In genomic region chr2:174611006-174611405, GRCh38 we compare ENCODE assay signal across 14 cellular contexts. TPM values are rescaled to one million over a fixed set of nuclear protein-coding genes. Genes with fewer than 3 reads are reported as not detected.
A peak's percentile ranks its signal among the peaks of the same experiment; 100 is the strongest.
DNase-seq lines count a peak whose midpoint lies in the region; ATAC-seq, FAIRE-seq and TF ChIP-seq lines count a peak whose summit lies in the region.
"Had no signal": no experiment of that assay in that cellular context is flagged by ENCODE, and none has a peak within 500 bp of the region (broad histone marks: within the 10 kb centered on the region; RNA-seq: fewer than 3 reads in every experiment).

No MANE protein-coding gene starts in this region.

- H3K36me3 ChIP-seq in OCI-LY1 (ENCODE audit: insufficient read depth, low read length), result no peaks in the 10 kb centered on the region

- no peak for TF ChIP-seq POLR2A in A549 (IDR thresholded peaks at IDR 0.05; ENCODE audit: low read length)
- TF ChIP-seq POLR2A in GM12891 (IDR thresholded peaks at IDR 0.05; ENCODE audit: low read depth, low read length), result no peak

- no peaks in the 10 kb centered on the region for H4K20me1 ChIP-seq in OCI-LY1 (ENCODE audit: insufficient read depth, low read length)

- no peaks in the 10 kb centered on the region for H3K9me2 ChIP-seq in OCI-LY1 (ENCODE audit: low read depth, low read length)

- FAIRE-seq in A549 (lab: Jason Lieb, UNC) (no peak), GM12891 (lab: Jason Lieb, UNC) (peak; percentile 52)
- FAIRE-seq: endothelial cell of umbilical vein had no signal

- no peak overlapping the region for H3K4me3 Mint-ChIP-seq in endothelial cell (ENCODE audit: unreplicated experiment)
- H3K4me3 Mint-ChIP-seq: type B pancreatic cell had no signal

- CTCF ChIA-PET in A549 (lab: Yijun Ruan, JAX), result interaction anchor here (1.1 to 1.6 kb wide), 2 partner anchors 76 to 87 kb away, joined by 3 to 5 read pairs; no protein-coding TSS in a partner anchor

- peaks cover 11% of the 10 kb centered on the region for H3K36me3 Mint-ChIP-seq in endothelial cell (ENCODE audit: low read depth, unreplicated experiment)
- H3K36me3 Mint-ChIP-seq: type B pancreatic cell had no signal

- no peak overlapping the region for H2AFZ ChIP-seq in OCI-LY1 (ENCODE audit: low read length)

- H3K9me3 ChIP-seq in A549 (no peaks in the 10 kb centered on the region), OCI-LY1 (ENCODE audit: low read length) (no peaks in the 10 kb centered on the region)
- H3K9me3 ChIP-seq: psoas muscle had no signal

- no peaks in the 10 kb centered on the region for H3K27me3 ChIP-seq in OCI-LY1 (ENCODE audit: insufficient read depth, low read length)

- no peaks in the 10 kb centered on the region for H3K9me3 Mint-ChIP-seq in endothelial cell (ENCODE audit: unreplicated experiment)
- H3K9me3 Mint-ChIP-seq: type B pancreatic cell had no signal

- peak overlapping the region; percentile 59 for H3K9ac ChIP-seq in OCI-LY1 (ENCODE audit: low read length)

- DNase-seq in A549 (ENCODE audit: low read depth in 1 of 2, low spot score in 1 of 2), result no peak
- DNase-seq in GM12891 (ENCODE audit: insufficient read length, low spot score), result no peak
- DNase-seq in endothelial cell (ENCODE audit: low spot score), result no peak
- no peak for DNase-seq in ureter (ENCODE audit: low spot score)
- no peak for DNase-seq in NCI-H146 (lab: John Stamatoyannopoulos, UW)
- DNase-seq: activated gamma-delta T cell, head of caudate nucleus, NCI-H446 treated with DMSO at 0.1 percent for 48 hours, psoas muscle had no signal

- peaks cover 69% of the 10 kb centered on the region for H3K4me1 ChIP-seq in A549
- H3K4me1 ChIP-seq in OCI-LY1 (ENCODE audit: insufficient read depth, low read length, severe bottlenecking), result peaks cover 96% of the 10 kb centered on the region

- H3K4me2 ChIP-seq in A549 (no peak overlapping the region), OCI-LY1 (ENCODE audit: low read length) (peak overlapping the region; percentile 62)

- TF ChIP-seq CTCF in A549 (IDR thresholded peaks at IDR 0.05) (no peak), OCI-LY1 (IDR thresholded peaks at IDR 0.05; ENCODE audit: low read length) (no peak), endothelial cell (IDR thresholded peaks at IDR 0.05; ENCODE audit: unreplicated experiment) (no peak)

- no peaks in the 10 kb centered on the region for H3F3A ChIP-seq in OCI-LY1 (ENCODE audit: insufficient read depth, low read length)

- 86% methylated on average over 4 of the region's 4 CpGs for WGBS in A549 (ENCODE audit: missing lambda C conversion rate)

- H3K4me3 ChIP-seq in A549 (no peak overlapping the region), OCI-LY1 (ENCODE audit: low read depth, low read length, poor library complexity, severe bottlenecking) (peak overlapping the region; percentile 32)
- H3K4me3 ChIP-seq: psoas muscle had no signal

- ATAC-seq in A549 (no peak), GM18498 (IDR thresholded peaks at IDR 0.05; ENCODE audit: unreplicated experiment) (no peak), esophagus mucosa (no peak)
- ATAC-seq: psoas muscle had no signal

- peak overlapping the region; percentile 86 for H3K27ac Mint-ChIP-seq in endothelial cell (ENCODE audit: unreplicated experiment)
- H3K27ac Mint-ChIP-seq: type B pancreatic cell had no signal

- H3K27ac ChIP-seq in A549 (peak overlapping the region; percentile 42 to 49; a peak in 4 of 6 replicates), OCI-LY1 (ENCODE audit: low read depth, low read length, poor library complexity, severe bottlenecking) (peak overlapping the region; percentile 95)
- H3K27ac ChIP-seq: psoas muscle had no signal

- H3K27me3 Mint-ChIP-seq in endothelial cell (ENCODE audit: unreplicated experiment), result peaks cover 10% of the 10 kb centered on the region
- H3K27me3 Mint-ChIP-seq: type B pancreatic cell had no signal

- H3K79me2 ChIP-seq in OCI-LY1 (ENCODE audit: insufficient read depth, low read length), result no peaks in the 10 kb centered on the region

- no peak for TF ChIP-seq RAD21 in A549 (conservative IDR thresholded peaks at IDR 0.05 in 1 of 2, IDR thresholded peaks at IDR 0.05 in 1 of 2)

- peaks cover 28% of the 10 kb centered on the region for H3K4me1 Mint-ChIP-seq in endothelial cell (ENCODE audit: unreplicated experiment)

- POLR2A ChIA-PET in A549 (lab: Yijun Ruan, JAX), result interaction anchor here (0.6 kb wide), 1 partner anchor 73 kb away, joined by 3 read pairs; no protein-coding TSS in a partner anchor

- no peak for TF ChIP-seq EP300 in A549 (IDR thresholded peaks at IDR 0.05)

TF ChIP-seq in A549, 52 proteins besides CTCF, POLR2A, EP300 and RAD21:
- no peak for TF ChIP-seq HES2 (IDR thresholded peaks at IDR 0.05)
- TF ChIP-seq EHF (CRISPR knock-in tag; IDR thresholded peaks at IDR 0.05), result no peak
- TF ChIP-seq EHMT2 (IDR thresholded peaks at IDR 0.05; ENCODE audit: low read depth), result no peak
- no peak for TF ChIP-seq USF2 (IDR thresholded peaks at IDR 0.05)
- no peak for TF ChIP-seq HOXB5 (CRISPR knock-in tag; IDR thresholded peaks at IDR 0.05)
- TF ChIP-seq KDM5A (IDR thresholded peaks at IDR 0.05), result no peak
- TF ChIP-seq SREBF2 (IDR thresholded peaks at IDR 0.05), result no peak

TF ChIP-seq in GM12891, 5 proteins besides CTCF, POLR2A, EP300 and RAD21:
- TF ChIP-seq PAX5 (IDR thresholded peaks at IDR 0.05; ENCODE audit: insufficient read depth, low read length, severe bottlenecking), result no peak
- no peak for TF ChIP-seq POU2F2 (IDR thresholded peaks at IDR 0.05; ENCODE audit: low read depth, low read length)
- TF ChIP-seq POLR2AphosphoS5 (IDR thresholded peaks at IDR 0.05; ENCODE audit: low read depth, low read length), result no peak
- no peak for TF ChIP-seq TAF1 (IDR thresholded peaks at IDR 0.05; ENCODE audit: low read depth, low read length)
- TF ChIP-seq SPI1 (IDR thresholded peaks at IDR 0.05; ENCODE audit: low read depth, low read length), result no peak
TF ChIP-seq in GM12891: peak in this region for 0.

RNA-seq across cellular contexts. Expression of gene WIPF1, which starts 13.4 kb away (rescaled TPM):
- polyA plus RNA-seq in A549 (2011; rRNA removed), result 18.4 and 20.1 TPM in 2 replicates
- polyA plus RNA-seq in A549 (2012; cell fraction: cytosol; rRNA removed), result 10.5 and 14.0 TPM in 2 replicates
- 9.9 and 11.3 TPM in 2 replicates for polyA plus RNA-seq in A549 (2012; cell fraction: nucleus; rRNA removed)
- polyA plus RNA-seq in A549 (2017; fragmentation: RNase III; extraction: RNeasy Plus Mini Kit Qiagen cat#74134 plus additional on column Dnase treatment), result 13.2 to 16.4 TPM (median 16.0 TPM) in 3 replicates
- 12.0 and 17.0 TPM in 2 replicates for polyA minus RNA-seq in A549 (2011; rRNA and poly(A)+ RNA removed)
- 91.7 TPM for polyA plus RNA-seq in GM12891 (2012; ENCODE audit: low read depth, missing spikeins)
- 62.8 TPM for total RNA-seq in endothelial cell (ENCODE audit: unreplicated experiment)
- 35.7 TPM for total RNA-seq in ureter
- total RNA-seq in esophagus mucosa, result 3.1 TPM
